8 cellular contexts compared by ENCODE assay signal in genomic region chr2:132038883-132039235, GRCh38.
A peak's percentile ranks its signal among the peaks of the same experiment; 100 is the strongest.
DNase-seq lines count a peak whose midpoint lies in the region; ATAC-seq and TF ChIP-seq lines count a peak whose summit lies in the region.
"Not testable (repeated sequence)": the region's sequence is repeated elsewhere in the genome, so short reads cannot be mapped to it uniquely, and the experiment has no call there.

No MANE protein-coding gene starts in this region.

- no CpG with 5 or more reads among the region's 1 CpG for WGBS in trophoblast cell (ENCODE audit: extremely low coverage, insufficient coverage, insufficient read length)

- H3K36me3 ChIP-seq in CD8-positive, alpha-beta T cell (ENCODE audit: insufficient read depth, low read length); MG63; cardiac muscle cell; trophoblast cell (ENCODE audit: control insufficient read depth in 1 of 2, insufficient read depth in 2 of 2, low read length in 2 of 2); tibial artery: not testable (repeated sequence)

- not testable (repeated sequence) for H2BK12ac ChIP-seq in trophoblast cell (ENCODE audit: low read length)

- H3K4me1 Mint-ChIP-seq in CD8-positive, alpha-beta T cell (ENCODE audit: low read depth); activated CD4-positive, alpha-beta T cell treated with anti-CD3 and anti-CD28 coated beads, Interleukin-2, amount 10 ng/mL, durations not matched to agents 7 days and 5 days; chondrocyte (ENCODE audit: low read depth); memory B cell: not testable (repeated sequence)

- not testable (repeated sequence) for H3K18ac ChIP-seq in trophoblast cell (ENCODE audit: low read length)

- not testable (repeated sequence) for H3K23ac ChIP-seq in trophoblast cell (ENCODE audit: low read length)

- H3K79me2 ChIP-seq in trophoblast cell (ENCODE audit: control insufficient read depth, insufficient read depth, low read length, poor library complexity): not testable (repeated sequence)

- H3K4me3 ChIP-seq in CD8-positive, alpha-beta T cell (ENCODE audit: low read depth, low read length); trophoblast cell (ENCODE audit: low read depth, low read length): not testable (repeated sequence)
- H3K4me3 ChIP-seq in MG63 (peak overlapping the region; percentile 43), cardiac muscle cell (peak overlapping the region; percentile 78), tibial artery (peak overlapping the region; percentile 33 to 46)

- H2AFZ ChIP-seq in trophoblast cell (ENCODE audit: insufficient read depth, low read length, poor library complexity): not testable (repeated sequence)

- not testable (repeated sequence) for H3K27me3 ChIP-seq in CD8-positive, alpha-beta T cell (ENCODE audit: insufficient read depth, low read length)
- peaks cover 28% of the 10 kb centered on the region for H3K27me3 ChIP-seq in MG63
- H3K27me3 ChIP-seq in cardiac muscle cell: peaks cover 46% of the 10 kb centered on the region
- peaks cover 16% of the 10 kb centered on the region for H3K27me3 ChIP-seq in trophoblast cell (ENCODE audit: insufficient read depth, low read length)
- peaks cover 0 to 20% of the 10 kb centered on the region in 2 donors for H3K27me3 ChIP-seq in tibial artery

- H3K9ac ChIP-seq in trophoblast cell (ENCODE audit: low read length): not testable (repeated sequence)

- peaks cover 31% of the 10 kb centered on the region for H3K27me3 Mint-ChIP-seq in CD8-positive, alpha-beta T cell (ENCODE audit: low read depth)
- peaks cover 33% of the 10 kb centered on the region for H3K27me3 Mint-ChIP-seq in activated CD4-positive, alpha-beta T cell treated with anti-CD3 and anti-CD28 coated beads, Interleukin-2, amount 10 ng/mL, durations not matched to agents 7 days and 5 days
- peaks cover 38% of the 10 kb centered on the region for H3K27me3 Mint-ChIP-seq in chondrocyte (ENCODE audit: low read depth)
- H3K27me3 Mint-ChIP-seq in memory B cell: peaks cover 10% of the 10 kb centered on the region

- CTCF ChIA-PET in CD8-positive, alpha-beta T cell (lab: Charles Lee); activated CD4-positive, alpha-beta T cell treated with anti-CD3 and anti-CD28 coated beads, Interleukin-2, amount 10 ng/mL, durations not matched to agents 7 days and 5 days (lab: Charles Lee): not testable (repeated sequence)

- TF ChIP-seq CTCF in CD8-positive, alpha-beta T cell (IDR thresholded peaks at IDR 0.05); chondrocyte (IDR thresholded peaks at IDR 0.05); cardiac muscle cell (IDR thresholded peaks at IDR 0.05; ENCODE audit: low read depth, low read length); tibial artery (IDR thresholded peaks at IDR 0.05): not testable (repeated sequence)

- H3K4me2 ChIP-seq in trophoblast cell (ENCODE audit: low read length): peak overlapping the region; percentile 89

- H3K4me1 ChIP-seq in CD8-positive, alpha-beta T cell (ENCODE audit: insufficient read depth, low read length); cardiac muscle cell (ENCODE audit: low read depth); trophoblast cell (ENCODE audit: control insufficient read depth in 1 of 2, insufficient read depth in 2 of 2, low read length in 2 of 2): not testable (repeated sequence)
- peaks cover 0 to 14% (median 10%) of the 10 kb centered on the region in 4 donors for H3K4me1 ChIP-seq in tibial artery

- not testable (repeated sequence) for H2BK5ac ChIP-seq in trophoblast cell (ENCODE audit: low read depth, low read length, poor library complexity)

- H3K9me3 ChIP-seq in CD8-positive, alpha-beta T cell (ENCODE audit: low read length); MG63; cardiac muscle cell (ENCODE audit: low read depth); trophoblast cell (ENCODE audit: insufficient read depth, low read depth, low read length); tibial artery: not testable (repeated sequence)

- not testable (repeated sequence) for H2BK120ac ChIP-seq in trophoblast cell (ENCODE audit: insufficient read depth, low read length, poor library complexity)

- POLR2A ChIA-PET in CD8-positive, alpha-beta T cell (lab: Charles Lee); activated CD4-positive, alpha-beta T cell treated with anti-CD3 and anti-CD28 coated beads, Interleukin-2, amount 10 ng/mL, durations not matched to agents 7 days and 5 days (lab: Charles Lee): not testable (repeated sequence)

- H4K8ac ChIP-seq in trophoblast cell (ENCODE audit: low read depth, low read length): not testable (repeated sequence)

- ATAC-seq in CD8-positive, alpha-beta T cell; memory B cell (ENCODE audit: low read depth): not testable (repeated sequence)

- H3K27ac Mint-ChIP-seq in CD8-positive, alpha-beta T cell; activated CD4-positive, alpha-beta T cell treated with anti-CD3 and anti-CD28 coated beads, Interleukin-2, amount 10 ng/mL, durations not matched to agents 7 days and 5 days; chondrocyte (ENCODE audit: unreplicated experiment); memory B cell: not testable (repeated sequence)

- intact Hi-C loops in CD8-positive, alpha-beta T cell (cut with DNase I, micrococcal nuclease); tibial artery (cut with DNase I; ENCODE audit: low total_unique reads): not testable (repeated sequence)

- not testable (repeated sequence) for H3K14ac ChIP-seq in trophoblast cell (ENCODE audit: low read length)

- not testable (repeated sequence) for H3K79me1 ChIP-seq in trophoblast cell (ENCODE audit: low read length)

- not testable (repeated sequence) for H3K27ac ChIP-seq in CD8-positive, alpha-beta T cell (ENCODE audit: low read depth, low read length); cardiac muscle cell; trophoblast cell (ENCODE audit: low read depth, low read length); tibial artery

- H3K4me3 Mint-ChIP-seq in CD8-positive, alpha-beta T cell: peak overlapping the region; percentile 54
- H3K4me3 Mint-ChIP-seq in activated CD4-positive, alpha-beta T cell treated with anti-CD3 and anti-CD28 coated beads, Interleukin-2, amount 10 ng/mL, durations not matched to agents 7 days and 5 days: peak overlapping the region; percentile 14
- H3K4me3 Mint-ChIP-seq in chondrocyte (ENCODE audit: unreplicated experiment) (peak overlapping the region; percentile 73), memory B cell (peak overlapping the region; percentile 50)

- H3K4ac ChIP-seq in trophoblast cell (ENCODE audit: low read depth, low read length): not testable (repeated sequence)

- H2AK5ac ChIP-seq in trophoblast cell (ENCODE audit: low read length): not testable (repeated sequence)

- not testable (repeated sequence) for H4K12ac ChIP-seq in trophoblast cell (ENCODE audit: low read depth, low read length)

- not testable (repeated sequence) for DNase-seq in CD8-positive, alpha-beta T cell; MG63; activated CD4-positive, alpha-beta T cell treated with anti-CD3 and anti-CD28 coated beads, Interleukin-2, amount 10 ng/mL, durations not matched to agents 7 days and 5 days; chondrocyte (ENCODE audit: low spot score); cardiac muscle cell (ENCODE audit: low read depth in 1 of 2, low spot score in 1 of 2); memory B cell (ENCODE audit: low spot score in 2 of 2); trophoblast cell; tibial artery

- not testable (repeated sequence) for H3K9me3 Mint-ChIP-seq in CD8-positive, alpha-beta T cell; activated CD4-positive, alpha-beta T cell treated with anti-CD3 and anti-CD28 coated beads, Interleukin-2, amount 10 ng/mL, durations not matched to agents 7 days and 5 days; memory B cell
- H3K9me3 Mint-ChIP-seq in chondrocyte (ENCODE audit: low read depth): peaks cover 12% of the 10 kb centered on the region

- not testable (repeated sequence) for H4K91ac ChIP-seq in trophoblast cell (ENCODE audit: low read depth, low read length)

- not testable (repeated sequence) for H3K36me3 Mint-ChIP-seq in CD8-positive, alpha-beta T cell; activated CD4-positive, alpha-beta T cell treated with anti-CD3 and anti-CD28 coated beads, Interleukin-2, amount 10 ng/mL, durations not matched to agents 7 days and 5 days (ENCODE audit: low read depth); chondrocyte (ENCODE audit: low read depth); memory B cell

Comparison
In these comparisons a context has a peak if more than half of its experiments do, and no peak if none do; other contexts are left out.
1. H3K4me3 Mint-ChIP-seq: peak in every context shown above with its lines; median percentile 73 in chondrocyte; 54 in CD8-positive, alpha-beta T cell; 50 in memory B cell; 14 in activated CD4-positive, alpha-beta T cell treated with anti-CD3 and anti-CD28 coated beads, Interleukin-2, amount 10 ng/mL, durations not matched to agents 7 days and 5 days.